In genomic region chr12:96083020-96083489, GRCh38 we compare ENCODE assay signal across 16 cellular contexts.
"Had no signal": no experiment of that assay in that cellular context is flagged by ENCODE, and none has a peak within 500 bp of the region (broad histone marks: within the 10 kb centered on the region; RNA-seq: fewer than 3 reads in every experiment).

No MANE protein-coding gene starts in this region.

- ATAC-seq: left ventricle myocardium superior; stimulated activated naive CD8-positive, alpha-beta T cell treated with anti-CD3 and anti-CD28 coated beads, Interleukin-15, Interleukin-2, amounts not matched to agents 100 U/mL and 50 U/mL, for 24 hours had no signal

- DNase-seq: activated CD4-positive, CD25-positive, alpha-beta regulatory T cell treated with anti-CD3 and anti-CD28 coated beads, Interleukin-2, amount 50 U/mL, for 72 hours; activated CD8-positive, alpha-beta memory T cell treated with anti-CD3 and anti-CD28 coated beads for 24 hours; activated CD8-positive, alpha-beta memory T cell treated with anti-CD3 and anti-CD28 coated beads, Interleukin-2, amount 50 U/mL, for 48 hours; activated effector memory CD4-positive, alpha-beta T cell treated with anti-CD3 and anti-CD28 coated beads, Interleukin-2, amount 50 U/mL, for 16 hours; activated naive CD4-positive, alpha-beta T cell treated with anti-CD3 and anti-CD28 coated beads, Interleukin-2, amount 50 U/mL, for 16 hours; activated T-cell treated with anti-CD3 and anti-CD28 coated beads, Interleukin-2, amount 50 U/mL, for 48 hours; aorta; cerebellar nuclear complex; cortex of kidney; effector CD4-positive, alpha-beta T cell; immature natural killer cell; kidney glomerular epithelial cell; left ventricle myocardium superior; stimulated activated CD4-positive, alpha-beta T cell treated with anti-CD3 and anti-CD28 coated beads, Interleukin-2, amount 100 ng/mL, for 24 hours; stimulated activated naive CD8-positive, alpha-beta T cell treated with anti-CD3 and anti-CD28 coated beads, Interleukin-15, Interleukin-2, amounts not matched to agents 100 U/mL and 50 U/mL, for 24 hours; substantia nigra had no signal
